Comparison of ENCODE assay signal across 12 cellular contexts in the genomic region with DNA sequence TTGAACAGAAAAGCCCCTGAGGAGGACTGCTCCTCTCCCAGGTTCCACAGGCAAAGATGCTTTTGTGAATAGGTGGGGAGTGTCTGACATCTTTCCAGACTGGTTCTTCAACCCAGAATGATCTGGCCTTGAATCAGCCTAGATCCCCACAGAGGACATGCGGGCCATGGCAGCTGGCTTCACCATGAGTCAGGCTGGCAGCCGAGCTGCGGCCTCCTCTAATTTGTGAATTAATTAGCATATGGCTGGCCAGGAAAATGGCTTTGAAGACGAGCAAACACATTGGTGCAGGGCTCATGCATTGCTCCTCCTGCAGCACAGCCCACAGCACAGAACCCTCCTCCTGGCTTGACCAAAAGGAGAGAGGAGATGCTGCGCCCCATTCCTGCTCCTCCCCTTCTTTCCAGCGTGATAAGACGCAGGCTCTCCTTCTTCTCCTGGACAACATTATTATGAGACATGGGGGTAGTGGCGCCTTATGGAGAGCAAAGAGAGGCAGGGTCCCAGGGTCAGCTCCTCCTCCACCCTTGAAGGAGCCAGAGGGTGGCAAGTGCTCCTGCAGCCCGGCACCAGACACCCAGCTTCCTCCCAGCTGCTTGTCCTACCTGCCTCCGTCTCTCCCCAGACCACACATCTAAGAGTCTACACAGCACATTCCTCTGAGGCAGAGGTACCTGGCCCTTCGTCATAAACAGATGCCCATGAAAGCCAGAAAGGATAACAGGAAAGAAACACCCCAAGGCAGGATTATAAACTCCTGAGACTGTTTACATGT.
DNase-seq lines count a peak whose midpoint lies in the region; ATAC-seq, FAIRE-seq and TF ChIP-seq lines count a peak whose summit lies in the region.
"Had no signal": no experiment of that assay in that cellular context is flagged by ENCODE, and none has a peak within 500 bp of the region (broad histone marks: within the 10 kb centered on the region; RNA-seq: fewer than 3 reads in every experiment).

No MANE protein-coding gene starts in this region.

- no peak for TF ChIP-seq CTCF in Peyer's patch (IDR thresholded peaks at IDR 0.05)

- H3K27me3 ChIP-seq in Peyer's patch: no peaks in the 10 kb centered on the region

- H3K27ac ChIP-seq in Peyer's patch (no peak overlapping the region), epithelial cell of prostate (peak overlapping the region; percentile 43)

- DNase-seq in H54 (ENCODE audit: insufficient read length, low spot score) (peak; percentile 22), Peyer's patch (peak in 2 of 3 donors; percentile 32 to 38), epithelial cell of prostate (ENCODE audit: low read depth, low spot score) (peak; percentile 73), renal cortical epithelial cell (ENCODE audit: low read depth) (peak; percentile 17), ureter (ENCODE audit: low spot score) (no peak), DMS53 (lab: John Stamatoyannopoulos, UW) (no peak), sciatic nerve (ENCODE audit: low spot score) (no peak)
- DNase-seq: activated T-cell treated with anti-CD3 and anti-CD28 coated beads, Interleukin-2, amount 50 U/mL, for 48 hours; CD8-positive, alpha-beta T cell; NCI-H187 treated with DMSO at 0.1 percent for 48 hours had no signal

- H3K27ac Mint-ChIP-seq in stimulated activated memory B cell treated with anti-CD40 and anti-IgM and Interleukin-4, amounts not matched to agents 10 μg/mL and 1 μg/mL and 100 μg/mL, for 72 hours: no peak overlapping the region
- H3K27ac Mint-ChIP-seq: CD8-positive, alpha-beta T cell had no signal

- H3K27me3 Mint-ChIP-seq in stimulated activated memory B cell treated with anti-CD40 and anti-IgM and Interleukin-4, amounts not matched to agents 10 μg/mL and 1 μg/mL and 100 μg/mL, for 72 hours: peaks cover 20% of the 10 kb centered on the region

- intact Hi-C loops in sciatic nerve (cut with DNase I): no loop called here

- H3K4me1 ChIP-seq in Peyer's patch: peaks cover 0 to 4% (median 0%) of the 10 kb centered on the region in 4 donors

- no peak for TF ChIP-seq POLR2A in H54 (IDR thresholded peaks at IDR 0.05; ENCODE audit: low read depth, low read length)
- TF ChIP-seq POLR2A in Peyer's patch (IDR thresholded peaks at IDR 0.05): no peak

- H3K36me3 ChIP-seq in Peyer's patch: no peaks in the 10 kb centered on the region

- no peaks in the 10 kb centered on the region for H3K9me3 Mint-ChIP-seq in stimulated activated memory B cell treated with anti-CD40 and anti-IgM and Interleukin-4, amounts not matched to agents 10 μg/mL and 1 μg/mL and 100 μg/mL, for 72 hours
- H3K9me3 Mint-ChIP-seq: CD8-positive, alpha-beta T cell had no signal

- FAIRE-seq in H54 (lab: Jason Lieb, UNC): no peak
- FAIRE-seq: HepG2 had no signal

- no peaks in the 10 kb centered on the region for H3K4me1 Mint-ChIP-seq in stimulated activated memory B cell treated with anti-CD40 and anti-IgM and Interleukin-4, amounts not matched to agents 10 μg/mL and 1 μg/mL and 100 μg/mL, for 72 hours

- ATAC-seq in stimulated activated memory B cell treated with anti-CD40 and anti-IgM and Interleukin-4, amounts not matched to agents 10 μg/mL and 1 μg/mL and 100 μg/mL, for 72 hours: no peak
- ATAC-seq in sciatic nerve: no peak
- ATAC-seq: CD8-positive, alpha-beta T cell had no signal

- no peak overlapping the region for H3K4me3 Mint-ChIP-seq in stimulated activated memory B cell treated with anti-CD40 and anti-IgM and Interleukin-4, amounts not matched to agents 10 μg/mL and 1 μg/mL and 100 μg/mL, for 72 hours
- H3K4me3 Mint-ChIP-seq: CD8-positive, alpha-beta T cell had no signal

- H3K4me3 ChIP-seq in Peyer's patch: no peak overlapping the region

- H3K36me3 Mint-ChIP-seq in stimulated activated memory B cell treated with anti-CD40 and anti-IgM and Interleukin-4, amounts not matched to agents 10 μg/mL and 1 μg/mL and 100 μg/mL, for 72 hours: no peaks in the 10 kb centered on the region

- H3K9me3 ChIP-seq in Peyer's patch: no peaks in the 10 kb centered on the region

Comparison
In these comparisons a context has a peak if more than half of its experiments do, and no peak if none do; other contexts are left out.
1. DNase-seq: peak in H54 (single experiment), Peyer's patch (2 of 3), epithelial cell of prostate (single experiment) and renal cortical epithelial cell (single experiment); none in ureter (single experiment), DMS53 (single experiment) and sciatic nerve (single experiment).